Comparison of ENCODE assay signal across 18 cellular contexts in the genomic region with DNA sequence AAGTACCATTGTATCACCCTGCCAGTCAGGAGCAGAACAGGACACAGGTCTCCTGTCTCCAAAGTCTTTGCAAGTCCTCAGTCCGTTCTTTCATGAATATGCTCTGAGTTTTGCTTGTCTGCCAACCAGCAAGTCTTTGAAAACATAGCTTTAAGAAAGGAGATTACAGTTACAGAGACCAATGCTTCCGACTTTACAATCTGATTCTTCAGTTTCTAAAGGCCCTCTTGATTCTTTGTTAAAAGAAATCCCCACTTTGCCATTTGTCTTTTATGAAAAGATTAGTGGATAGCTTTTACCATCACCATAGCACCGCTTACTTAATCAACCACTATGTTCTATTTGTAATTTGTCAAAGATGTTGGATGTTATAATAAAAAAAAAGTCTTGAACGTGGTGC.
DNase-seq lines count a peak whose midpoint lies in the region; TF ChIP-seq lines count a peak whose summit lies in the region.
"Had no signal": no experiment of that assay in that cellular context is flagged by ENCODE, and none has a peak within 500 bp of the region (broad histone marks: within the 10 kb centered on the region; RNA-seq: fewer than 3 reads in every experiment).

No MANE protein-coding gene starts in this region.

- CTCF ChIA-PET in mammary epithelial cell (lab: Charles Lee; ENCODE audit: low non-redundant PET), result no interaction called here
- CTCF ChIA-PET in MCF 10A (lab: Yijun Ruan, JAX), result interaction anchor here (1.0 kb wide), 1 partner anchor 12 kb away, joined by 3 read pairs; no protein-coding TSS in a partner anchor

- H2AFZ ChIP-seq in mammary epithelial cell (ENCODE audit: low read depth, low read length), result peak overlapping the region; percentile 75
- H2AFZ ChIP-seq in neuronal stem cell (ENCODE audit: low read length), result peak overlapping the region; percentile 56

- H2BK12ac ChIP-seq in neuronal stem cell (ENCODE audit: low read length), result no peak overlapping the region

- H3K18ac ChIP-seq in neuronal stem cell (ENCODE audit: low read length), result no peak overlapping the region

- H3K36me3 Mint-ChIP-seq in MCF 10A (ENCODE audit: insufficient read depth, unreplicated experiment) (no peaks in the 10 kb centered on the region), endodermal cell (ENCODE audit: low read depth) (no peaks in the 10 kb centered on the region)
- H3K36me3 Mint-ChIP-seq: CD8-positive, alpha-beta T cell had no signal

- H4K20me1 ChIP-seq in mammary epithelial cell (ENCODE audit: insufficient read depth, low read length), result no peaks in the 10 kb centered on the region
- H4K20me1 ChIP-seq: BLaER1 treated with 17β-estradiol and CSF1 and Interleukin-3, amounts not matched to agents 10 nM and 100 nM had no signal

- TF ChIP-seq CTCF in mammary epithelial cell (conservative IDR thresholded peaks at IDR 0.05 in 1 of 2, IDR thresholded peaks at IDR 0.05 in 1 of 2; ENCODE audit: extremely low read depth in 1 of 2, insufficient read depth in 1 of 2, low read depth in 1 of 2, low read length in 2 of 2), result no peak
- no peak for TF ChIP-seq CTCF in MCF 10A (IDR thresholded peaks at IDR 0.05; ENCODE audit: unreplicated experiment)
- no peak for TF ChIP-seq CTCF in endodermal cell (conservative IDR thresholded peaks at IDR 0.05)

- dilution Hi-C loops in mammary epithelial cell (cut with HindIII; ENCODE audit: low sequenced_read_pairs), result no loop called here

- no peaks in the 10 kb centered on the region for H3K27me3 ChIP-seq in mammary epithelial cell (ENCODE audit: insufficient read depth, low read length)
- no peaks in the 10 kb centered on the region for H3K27me3 ChIP-seq in endodermal cell (ENCODE audit: control insufficient read depth, insufficient read depth, low read length, poor library complexity, severe bottlenecking)
- H3K27me3 ChIP-seq in neuronal stem cell (ENCODE audit: control insufficient read depth in 3 of 3, insufficient read depth in 3 of 3, low read depth in 1 of 3, low read length in 3 of 3), result no peaks in the 10 kb centered on the region
- H3K27me3 ChIP-seq: BLaER1 treated with 17β-estradiol and CSF1 and Interleukin-3, amounts not matched to agents 10 nM and 100 nM had no signal

- no peak overlapping the region for H2BK5ac ChIP-seq in neuronal stem cell (ENCODE audit: low read length)

- no peak overlapping the region for H3K4me3 Mint-ChIP-seq in MCF 10A (ENCODE audit: unreplicated experiment)
- no peak overlapping the region for H3K4me3 Mint-ChIP-seq in endodermal cell
- H3K4me3 Mint-ChIP-seq: B cell; CD4-positive, alpha-beta T cell; CD8-positive, alpha-beta T cell had no signal

- H2AK5ac ChIP-seq in neuronal stem cell (ENCODE audit: low read depth, low read length), result no peak overlapping the region

- H3K9ac ChIP-seq in mammary epithelial cell (ENCODE audit: insufficient read depth, low read length), result no peak overlapping the region
- no peak overlapping the region for H3K9ac ChIP-seq in endodermal cell (ENCODE audit: extremely low read depth, low read length, poor library complexity, severe bottlenecking)
- H3K9ac ChIP-seq in neuronal stem cell (ENCODE audit: low read depth, low read length, poor library complexity), result no peak overlapping the region
- H3K9ac ChIP-seq: BLaER1 treated with 17β-estradiol and CSF1 and Interleukin-3, amounts not matched to agents 10 nM and 100 nM had no signal

- no peaks in the 10 kb centered on the region for H3K9me3 ChIP-seq in mammary epithelial cell (replicated peaks; ENCODE audit: insufficient read depth, low read length)
- H3K9me3 ChIP-seq in endodermal cell (ENCODE audit: control insufficient read depth, low read length), result no peaks in the 10 kb centered on the region
- no peaks in the 10 kb centered on the region for H3K9me3 ChIP-seq in neuronal stem cell (replicated peaks in 1 of 2; ENCODE audit: control insufficient read depth in 2 of 2, insufficient read depth in 1 of 2, low read depth in 1 of 2, low read length in 2 of 2)
- H3K9me3 ChIP-seq: BLaER1 treated with 17β-estradiol and CSF1 and Interleukin-3, amounts not matched to agents 10 nM and 100 nM; Caco-2 had no signal

- BruUV-seq in mammary epithelial cell (replicated peaks; lab: Mats Ljungman, UMichigan) (no TSS peak), MCF 10A (replicated peaks; lab: Mats Ljungman, UMichigan) (no TSS peak)

- in situ Hi-C loops in mammary epithelial cell (cut with MboI; ENCODE audit: low sequenced_read_pairs in 2 of 2), result no loop called here

- H3K27ac ChIP-seq in mammary epithelial cell (ENCODE audit: insufficient read depth, low read depth, low read length), result no peak overlapping the region
- peak overlapping the region; percentile 34 for H3K27ac ChIP-seq in endodermal cell (ENCODE audit: low read depth, low read length)
- H3K27ac ChIP-seq in neuronal stem cell (replicated peaks; ENCODE audit: low read length), result no peak overlapping the region
- H3K27ac ChIP-seq: 22Rv1; A549; BLaER1 treated with 17β-estradiol and CSF1 and Interleukin-3, amounts not matched to agents 10 nM and 100 nM; C4-2B had no signal

- H3K36me3 ChIP-seq in mammary epithelial cell (ENCODE audit: insufficient read depth, low read length), result no peaks in the 10 kb centered on the region
- no peaks in the 10 kb centered on the region for H3K36me3 ChIP-seq in endodermal cell (ENCODE audit: control insufficient read depth, insufficient read depth, low read length)
- H3K36me3 ChIP-seq in neuronal stem cell (replicated peaks in 1 of 2; ENCODE audit: control insufficient read depth in 2 of 2, insufficient read depth in 2 of 2, low read length in 2 of 2), result no peaks in the 10 kb centered on the region
- H3K36me3 ChIP-seq: BLaER1 treated with 17β-estradiol and CSF1 and Interleukin-3, amounts not matched to agents 10 nM and 100 nM had no signal

- H2BK120ac ChIP-seq in neuronal stem cell (ENCODE audit: low read depth, low read length), result no peak overlapping the region

- no peaks in the 10 kb centered on the region for H3K9me3 Mint-ChIP-seq in MCF 10A (ENCODE audit: unreplicated experiment)
- H3K9me3 Mint-ChIP-seq in endodermal cell, result peaks cover 7% of the 10 kb centered on the region

- no peaks in the 10 kb centered on the region for H3K79me2 ChIP-seq in mammary epithelial cell (ENCODE audit: insufficient read depth, low read length)

- H2BK15ac ChIP-seq in neuronal stem cell (ENCODE audit: low read length), result no peak overlapping the region

- intact Hi-C loops in mammary epithelial cell (cut with micrococcal nuclease) (loop anchor here (5.0 kb wide), 2 partner anchors 148 to 623 kb away; no protein-coding TSS in a partner anchor), MCF 10A (cut with micrococcal nuclease) (loop anchor here (5.0 to 10.0 kb wide), 2 partner anchors 683 to 800 kb away; a partner anchor contains a TSS)

- H3K27me3 Mint-ChIP-seq in MCF 10A (ENCODE audit: insufficient read depth, unreplicated experiment) (no peaks in the 10 kb centered on the region), endodermal cell (ENCODE audit: insufficient read depth) (peaks cover 1% of the 10 kb centered on the region)
- H3K27me3 Mint-ChIP-seq: B cell; CD4-positive, alpha-beta T cell had no signal

- DNase-seq in mammary epithelial cell (no peak), MCF 10A (ENCODE audit: unreplicated experiment) (no peak), endodermal cell (no peak), neuronal stem cell (ENCODE audit: low spot score) (no peak), NCI-H526 treated with DMSO at 0.1 percent for 48 hours (lab: John Stamatoyannopoulos, UW) (no peak), NCI-H510A (lab: John Stamatoyannopoulos, UW) (no peak)
- DNase-seq: AML-193; Caco-2; Calu3; CD4-positive, alpha-beta T cell; CD8-positive, alpha-beta T cell; DMS79 treated with DMSO at 0.1 percent for 48 hours; GF-D8 had no signal

- no peak overlapping the region for H4K8ac ChIP-seq in neuronal stem cell (ENCODE audit: low read depth, low read length)

- no peak overlapping the region for H3K14ac ChIP-seq in neuronal stem cell (ENCODE audit: low read length)

- H4K91ac ChIP-seq in neuronal stem cell (ENCODE audit: low read depth, low read length, poor library complexity), result no peak overlapping the region

- peaks cover 17% of the 10 kb centered on the region for H3K4me1 Mint-ChIP-seq in MCF 10A (ENCODE audit: insufficient read depth, unreplicated experiment)
- H3K4me1 Mint-ChIP-seq in endodermal cell, result peaks cover 2% of the 10 kb centered on the region
- H3K4me1 Mint-ChIP-seq: B cell had no signal

- H3K4me2 ChIP-seq in mammary epithelial cell (ENCODE audit: insufficient read depth, low read depth, low read length), result no peak overlapping the region
- no peak overlapping the region for H3K4me2 ChIP-seq in neuronal stem cell (ENCODE audit: insufficient read depth, low read length, poor library complexity, severe bottlenecking)
- H3K4me2 ChIP-seq: A549; BLaER1 treated with 17β-estradiol and CSF1 and Interleukin-3, amounts not matched to agents 10 nM and 100 nM had no signal

- no peaks in the 10 kb centered on the region for H3K79me1 ChIP-seq in neuronal stem cell (ENCODE audit: low read depth, low read length)

- H3K23ac ChIP-seq in neuronal stem cell (ENCODE audit: low read depth, low read length, poor library complexity), result no peak overlapping the region

- POLR2A ChIA-PET in MCF 10A (lab: Yijun Ruan, JAX), result interaction anchor here (1.0 to 1.1 kb wide), 2 partner anchors 11 to 20 kb away, joined by 3 read pairs; no protein-coding TSS in a partner anchor

- H3K4me1 ChIP-seq in mammary epithelial cell (ENCODE audit: insufficient read depth, low read length), result peaks cover 23% of the 10 kb centered on the region
- no peaks in the 10 kb centered on the region for H3K4me1 ChIP-seq in endodermal cell (ENCODE audit: control insufficient read depth, insufficient read depth, low read length)
- H3K4me1 ChIP-seq in neuronal stem cell (ENCODE audit: control insufficient read depth in 2 of 2, insufficient read depth in 1 of 2, low read depth in 1 of 2, low read length in 2 of 2), result peaks cover 17 to 27% of the 10 kb centered on the region in 2 donors
- H3K4me1 ChIP-seq: Caco-2 had no signal

- no peak overlapping the region for H3K4ac ChIP-seq in neuronal stem cell (ENCODE audit: low read length)

- H3K4me3 ChIP-seq in mammary epithelial cell (replicated peaks in 1 of 3; ENCODE audit: insufficient read depth in 1 of 3, low read depth in 2 of 3, low read length in 3 of 3) (no peak overlapping the region), endodermal cell (ENCODE audit: low read length) (no peak overlapping the region), neuronal stem cell (ENCODE audit: low read length in 2 of 2) (no peak overlapping the region)
- H3K4me3 ChIP-seq: A549; BLaER1 treated with 17β-estradiol and CSF1 and Interleukin-3, amounts not matched to agents 10 nM and 100 nM had no signal

- WGBS in mammary epithelial cell (ENCODE audit: low coverage, missing lambda C conversion rate), result 96% methylated on average over 4 of the region's 4 CpGs
- 94 to 95% methylated on average over 3 to 4 of the region's 4 CpGs for WGBS in endodermal cell (ENCODE audit: insufficient coverage in 1 of 2, insufficient read length in 1 of 2), 2 experiments
- WGBS in neuronal stem cell (ENCODE audit: extremely low coverage in 2 of 2, insufficient read length in 2 of 2, insufficient replicate concordance in 1 of 2), 2 donors, result no CpG with 5 or more reads among the region's 4 CpGs

- no peak overlapping the region for H3K27ac Mint-ChIP-seq in MCF 10A (ENCODE audit: low read depth, unreplicated experiment)
- H3K27ac Mint-ChIP-seq in endodermal cell, result no peak overlapping the region
- H3K27ac Mint-ChIP-seq: B cell; CD4-positive, alpha-beta T cell; CD8-positive, alpha-beta T cell had no signal
